In the genomic region with DNA sequence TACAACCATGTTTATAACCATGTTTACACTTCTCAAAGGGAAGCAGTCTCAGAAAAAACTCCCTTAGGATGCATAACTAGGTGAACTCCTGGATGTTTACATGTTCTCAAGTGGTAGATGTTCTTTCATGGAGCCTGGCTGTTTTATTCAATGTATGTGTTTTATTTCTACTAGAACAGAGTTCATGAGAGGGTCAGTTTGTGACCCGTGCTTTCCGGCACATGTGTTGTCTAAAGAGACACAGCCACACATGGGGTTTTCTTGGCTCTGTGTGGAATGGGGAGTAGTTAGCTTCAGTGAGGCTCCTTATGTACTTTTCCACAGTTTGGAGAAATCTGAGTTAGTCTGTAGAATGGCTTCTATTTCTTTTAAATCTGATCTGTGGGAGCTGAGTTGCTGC, we compare ENCODE assay signal across 16 cellular contexts.
DNase-seq lines count a peak whose midpoint lies in the region; ATAC-seq, FAIRE-seq and TF ChIP-seq lines count a peak whose summit lies in the region.
"Had no signal": no experiment of that assay in that cellular context is flagged by ENCODE, and none has a peak within 500 bp of the region (broad histone marks: within the 10 kb centered on the region; RNA-seq: fewer than 3 reads in every experiment).

No MANE protein-coding gene starts in this region.

- H3K9me3 ChIP-seq in adipocyte (ENCODE audit: control insufficient read depth, low read length): no peaks in the 10 kb centered on the region
- H3K9me3 ChIP-seq in astrocyte (ENCODE audit: insufficient read depth, low read depth, low read length): no peaks in the 10 kb centered on the region
- H3K9me3 ChIP-seq in hepatocyte (ENCODE audit: low read depth): no peaks in the 10 kb centered on the region
- H3K9me3 ChIP-seq: A549, BE2C had no signal

- no peak for FAIRE-seq in astrocyte (lab: Jason Lieb, UNC)
- FAIRE-seq: A549, H54 had no signal

- H3K4me3 Mint-ChIP-seq in astrocyte (ENCODE audit: unreplicated experiment) (no peak overlapping the region), nephron progenitor cell (no peak overlapping the region)
- H3K4me3 Mint-ChIP-seq: CD4-positive, alpha-beta memory T cell; IgD-negative memory B cell had no signal

- H3K36me3 ChIP-seq in adipocyte (ENCODE audit: control insufficient read depth, insufficient read depth, low read length, severe bottlenecking) (no peaks in the 10 kb centered on the region), astrocyte (ENCODE audit: insufficient read depth, low read length) (no peaks in the 10 kb centered on the region), hepatocyte (replicated peaks; ENCODE audit: insufficient read depth, low read depth) (no peaks in the 10 kb centered on the region)
- H3K36me3 ChIP-seq: BE2C had no signal

- DNase-seq in adipocyte (ENCODE audit: low read depth) (peak; percentile 1), astrocyte (ENCODE audit: low read depth) (no peak), hepatocyte (ENCODE audit: low spot score) (peak; percentile 13), nephron progenitor cell (no peak), cerebellar nuclear complex (lab: John Stamatoyannopoulos, UW) (no peak), NOMO-1 treated with DMSO at 0.1 percent for 48 hours (lab: John Stamatoyannopoulos, UW; ENCODE audit: unreplicated experiment) (no peak)
- DNase-seq: BE2C; CD4-positive, alpha-beta memory T cell; GF-D8; GM23248 had no signal

- no peak overlapping the region for H3K27ac ChIP-seq in astrocyte (ENCODE audit: low read depth, low read length)
- H3K27ac ChIP-seq in hepatocyte: no peak overlapping the region
- H3K27ac ChIP-seq: A549, C4-2B, GM23248 had no signal

- H3K4me1 Mint-ChIP-seq in astrocyte (ENCODE audit: low read depth, unreplicated experiment): peaks cover 13% of the 10 kb centered on the region
- peaks cover 19% of the 10 kb centered on the region for H3K4me1 Mint-ChIP-seq in nephron progenitor cell
- H3K4me1 Mint-ChIP-seq: CD4-positive, alpha-beta memory T cell had no signal

- H3K9me3 Mint-ChIP-seq in astrocyte (ENCODE audit: unreplicated experiment): peaks cover 3% of the 10 kb centered on the region
- H3K9me3 Mint-ChIP-seq in nephron progenitor cell: peaks cover 8% of the 10 kb centered on the region

- no peaks in the 10 kb centered on the region for H3K9me2 ChIP-seq in hepatocyte (replicated peaks; ENCODE audit: insufficient read depth)

- no peak overlapping the region for H2AFZ ChIP-seq in astrocyte (ENCODE audit: low read depth, low read length)
- H2AFZ ChIP-seq in hepatocyte: no peak overlapping the region
- H2AFZ ChIP-seq: GM23248 had no signal

- no peak overlapping the region for H3K9ac ChIP-seq in adipocyte (ENCODE audit: low read length)
- no peak overlapping the region for H3K9ac ChIP-seq in astrocyte (ENCODE audit: low read length)
- H3K9ac ChIP-seq: GM23248 had no signal

- 64% methylated on average over 2 of the region's 2 CpGs for WGBS in hepatocyte (ENCODE audit: low lambda C conversion rate, missing lambda C conversion rate)

- H3K27me3 Mint-ChIP-seq in astrocyte (ENCODE audit: low read depth, unreplicated experiment) (peaks cover 9% of the 10 kb centered on the region), nephron progenitor cell (ENCODE audit: low read depth, poor library complexity) (peaks cover 8% of the 10 kb centered on the region)

- H3K27ac Mint-ChIP-seq in astrocyte (ENCODE audit: unreplicated experiment) (peak overlapping the region; percentile 44), nephron progenitor cell (peak overlapping the region; percentile 14)
- H3K27ac Mint-ChIP-seq: CD4-positive, alpha-beta memory T cell; IgD-negative memory B cell had no signal

- no peaks in the 10 kb centered on the region for H3K4me1 ChIP-seq in adipocyte (ENCODE audit: control insufficient read depth, insufficient read depth, low read length)
- H3K4me1 ChIP-seq in astrocyte (ENCODE audit: insufficient read depth, low read length): no peaks in the 10 kb centered on the region
- H3K4me1 ChIP-seq in hepatocyte (ENCODE audit: insufficient read depth): no peaks in the 10 kb centered on the region
- H3K4me1 ChIP-seq: A549, BE2C had no signal

- H3K4me2 ChIP-seq in astrocyte (ENCODE audit: low read length) (no peak overlapping the region), hepatocyte (no peak overlapping the region)
- H3K4me2 ChIP-seq: A549 had no signal

- H3K79me2 ChIP-seq in astrocyte (ENCODE audit: insufficient read depth, low read length): no peaks in the 10 kb centered on the region
- H3K79me2 ChIP-seq in hepatocyte: no peaks in the 10 kb centered on the region

- peaks cover 3% of the 10 kb centered on the region for H3K27me3 ChIP-seq in adipocyte (replicated peaks; ENCODE audit: control insufficient read depth, insufficient read depth, low read length)
- peaks cover 2% of the 10 kb centered on the region for H3K27me3 ChIP-seq in astrocyte (ENCODE audit: insufficient read depth, low read length)
- peaks cover 9% of the 10 kb centered on the region for H3K27me3 ChIP-seq in hepatocyte
- H3K27me3 ChIP-seq: BE2C had no signal

- H3K36me3 Mint-ChIP-seq in astrocyte (ENCODE audit: low read depth, unreplicated experiment) (peaks cover 2% of the 10 kb centered on the region), nephron progenitor cell (ENCODE audit: low read depth) (no peaks in the 10 kb centered on the region)
- H3K36me3 Mint-ChIP-seq: CD4-positive, alpha-beta memory T cell; IgD-negative memory B cell had no signal

- no peak overlapping the region for H3K4me3 ChIP-seq in adipocyte (ENCODE audit: low read length)
- H3K4me3 ChIP-seq in astrocyte (ENCODE audit: insufficient read depth, low read depth, low read length): no peak overlapping the region
- no peak overlapping the region for H3K4me3 ChIP-seq in hepatocyte
- H3K4me3 ChIP-seq: A549, GM23248 had no signal

- TF ChIP-seq CTCF in astrocyte (IDR thresholded peaks at IDR 0.05; ENCODE audit: insufficient read depth, low read depth, low read length) (no peak), hepatocyte (IDR thresholded peaks at IDR 0.05; ENCODE audit: poor library complexity) (no peak), nephron progenitor cell (IDR thresholded peaks at IDR 0.05) (no peak)

- H4K20me1 ChIP-seq in astrocyte (ENCODE audit: insufficient read depth, low read length): no peaks in the 10 kb centered on the region
- no peaks in the 10 kb centered on the region for H4K20me1 ChIP-seq in hepatocyte (ENCODE audit: insufficient read depth, poor library complexity, severe bottlenecking)

- ATAC-seq in GM21423 (IDR thresholded peaks at IDR 0.05; ENCODE audit: unreplicated experiment): no peak
- ATAC-seq: A549, HCT116 had no signal

Comparison
In these comparisons a context has a peak if more than half of its experiments do, and no peak if none do; other contexts are left out.
1. DNase-seq: peak in adipocyte (single experiment) and hepatocyte (single experiment); none in astrocyte (single experiment), nephron progenitor cell (single experiment), cerebellar nuclear complex (0 of 2) and NOMO-1 treated with DMSO at 0.1 percent for 48 hours (single experiment).